In genomic region chrX:130028196-130028595, GRCh38 we compare ENCODE assay signal across 7 cellular contexts. TPM values are rescaled to one million over a fixed set of nuclear protein-coding genes. Genes with fewer than 3 reads are reported as not detected.
DNase-seq lines count a peak whose midpoint lies in the region; ATAC-seq, FAIRE-seq and TF ChIP-seq lines count a peak whose summit lies in the region.

No MANE protein-coding gene starts in this region.

- H3K9me3 Mint-ChIP-seq in activated T-helper 1 cell treated with anti-CD3 and anti-CD28 coated beads, Interleukin-12 subunit alpha, Interleukin-12 subunit beta, Interleukin-2, Interleukin-4 antibody, amounts not matched to agents 30 ng/mL and 10 ng/mL and 1 ng/mL, durations not matched to agents 14 hours and 24 hours and 36 hours: no peaks in the 10 kb centered on the region
- no peaks in the 10 kb centered on the region for H3K9me3 Mint-ChIP-seq in glutamatergic neuron (ENCODE audit: unreplicated experiment)

- peaks cover 17% of the 10 kb centered on the region for H3K36me3 Mint-ChIP-seq in activated T-helper 1 cell treated with anti-CD3 and anti-CD28 coated beads, Interleukin-12 subunit alpha, Interleukin-12 subunit beta, Interleukin-2, Interleukin-4 antibody, amounts not matched to agents 30 ng/mL and 10 ng/mL and 1 ng/mL, durations not matched to agents 14 hours and 24 hours and 36 hours (ENCODE audit: low read depth)
- no peaks in the 10 kb centered on the region for H3K36me3 Mint-ChIP-seq in glutamatergic neuron (ENCODE audit: unreplicated experiment)

- no peak overlapping the region for H3K27ac ChIP-seq in small intestine (ENCODE audit: low read depth in 1 of 2, low read length in 1 of 2)

- peaks cover 0 to 3% of the 10 kb centered on the region in 2 donors for H3K27me3 ChIP-seq in small intestine (ENCODE audit: control insufficient read depth in 2 of 2, insufficient read depth in 2 of 2, low read length in 2 of 2)

- no peak for DNase-seq in GM12891 (ENCODE audit: insufficient read length, low spot score)
- peak; percentile 19 for DNase-seq in NOMO-1 treated with DMSO at 0.1 percent for 48 hours (lab: John Stamatoyannopoulos, UW; ENCODE audit: unreplicated experiment)
- peak; percentile 1 for DNase-seq in activated T-helper 1 cell treated with anti-CD3 and anti-CD28 coated beads, Interleukin-12 subunit alpha, Interleukin-12 subunit beta, Interleukin-2, Interleukin-4 antibody, amounts not matched to agents 30 ng/mL and 10 ng/mL and 1 ng/mL, durations not matched to agents 14 hours and 24 hours and 36 hours (ENCODE audit: low spot score)
- DNase-seq in glutamatergic neuron: peak; percentile 54
- DNase-seq in small intestine: peak; percentile 22

- no peaks in the 10 kb centered on the region for H3K4me1 ChIP-seq in small intestine (ENCODE audit: control insufficient read depth in 2 of 2, insufficient read depth in 1 of 2, low read depth in 1 of 2, low read length in 1 of 2)

- intact Hi-C loops in activated T-helper 1 cell treated with anti-CD3 and anti-CD28 coated beads, Interleukin-12 subunit alpha, Interleukin-12 subunit beta, Interleukin-2, Interleukin-4 antibody, amounts not matched to agents 30 ng/mL and 10 ng/mL and 1 ng/mL, durations not matched to agents 14 hours and 24 hours and 36 hours (cut with micrococcal nuclease): loop anchor here (1.0 kb wide), 3 partner anchors 46 to 421 kb away; partner anchors contain the start of gene BCORL1

- H3K4me1 Mint-ChIP-seq in activated T-helper 1 cell treated with anti-CD3 and anti-CD28 coated beads, Interleukin-12 subunit alpha, Interleukin-12 subunit beta, Interleukin-2, Interleukin-4 antibody, amounts not matched to agents 30 ng/mL and 10 ng/mL and 1 ng/mL, durations not matched to agents 14 hours and 24 hours and 36 hours (ENCODE audit: low read depth): peaks cover 14% of the 10 kb centered on the region
- no peaks in the 10 kb centered on the region for H3K4me1 Mint-ChIP-seq in glutamatergic neuron (ENCODE audit: low read depth, unreplicated experiment)

- H3K9me3 ChIP-seq in small intestine (ENCODE audit: control insufficient read depth, low read depth): no peaks in the 10 kb centered on the region

- 44 to 64% (median 51%) methylated on average over 5 of the region's 5 CpGs for WGBS in small intestine, 3 donors

- H3K27ac Mint-ChIP-seq in activated T-helper 1 cell treated with anti-CD3 and anti-CD28 coated beads, Interleukin-12 subunit alpha, Interleukin-12 subunit beta, Interleukin-2, Interleukin-4 antibody, amounts not matched to agents 30 ng/mL and 10 ng/mL and 1 ng/mL, durations not matched to agents 14 hours and 24 hours and 36 hours: peak overlapping the region; percentile 18
- no peak overlapping the region for H3K27ac Mint-ChIP-seq in glutamatergic neuron (ENCODE audit: unreplicated experiment)

- no peak for TF ChIP-seq POLR2A in GM12891 (IDR thresholded peaks at IDR 0.05; ENCODE audit: low read depth, low read length)

- no peaks in the 10 kb centered on the region for H3K27me3 Mint-ChIP-seq in activated T-helper 1 cell treated with anti-CD3 and anti-CD28 coated beads, Interleukin-12 subunit alpha, Interleukin-12 subunit beta, Interleukin-2, Interleukin-4 antibody, amounts not matched to agents 30 ng/mL and 10 ng/mL and 1 ng/mL, durations not matched to agents 14 hours and 24 hours and 36 hours (ENCODE audit: insufficient read depth)
- no peaks in the 10 kb centered on the region for H3K27me3 Mint-ChIP-seq in glutamatergic neuron (ENCODE audit: unreplicated experiment)

- TF ChIP-seq CTCF in glutamatergic neuron (IDR thresholded peaks at IDR 0.05; ENCODE audit: partially characterized antibody, unreplicated experiment): peak; percentile 57

- FAIRE-seq in GM12891 (lab: Jason Lieb, UNC) (peak; percentile 33), small intestine (lab: Jason Lieb, UNC) (no peak)

- no peak overlapping the region for H3K4me3 Mint-ChIP-seq in activated T-helper 1 cell treated with anti-CD3 and anti-CD28 coated beads, Interleukin-12 subunit alpha, Interleukin-12 subunit beta, Interleukin-2, Interleukin-4 antibody, amounts not matched to agents 30 ng/mL and 10 ng/mL and 1 ng/mL, durations not matched to agents 14 hours and 24 hours and 36 hours
- H3K4me3 Mint-ChIP-seq in glutamatergic neuron (ENCODE audit: unreplicated experiment): no peak overlapping the region

- H3K4me3 ChIP-seq in small intestine (ENCODE audit: low read depth in 1 of 2, low read length in 2 of 2): no peak overlapping the region

- peaks cover 0 to 2% of the 10 kb centered on the region in 2 donors for H3K36me3 ChIP-seq in small intestine (ENCODE audit: control insufficient read depth in 2 of 2, insufficient read depth in 2 of 2, low read length in 2 of 2)

- ATAC-seq in GM18861 (IDR thresholded peaks at IDR 0.05; ENCODE audit: unreplicated experiment) (no peak), GM18907 (IDR thresholded peaks at IDR 0.05; ENCODE audit: unreplicated experiment) (no peak)

TF ChIP-seq in GM12891, 5 proteins besides CTCF, POLR2A, EP300 and RAD21:
- TF ChIP-seq POLR2AphosphoS5 (IDR thresholded peaks at IDR 0.05; ENCODE audit: low read depth, low read length) (no peak), TAF1 (IDR thresholded peaks at IDR 0.05; ENCODE audit: low read depth, low read length) (no peak), PAX5 (IDR thresholded peaks at IDR 0.05; ENCODE audit: insufficient read depth, low read length, severe bottlenecking) (no peak)

RNA-seq across cellular contexts. Expression of gene BCORL1, which starts 45.8 kb away (rescaled TPM):
- 1.8 TPM for polyA plus RNA-seq in GM12891 (2012; ENCODE audit: low read depth, missing spikeins)
- 8.8 and 9.3 TPM in 2 replicates for total RNA-seq in activated T-helper 1 cell treated with anti-CD3 and anti-CD28 coated beads, Interleukin-12 subunit alpha, Interleukin-12 subunit beta, Interleukin-2, Interleukin-4 antibody, amounts not matched to agents 30 ng/mL and 10 ng/mL and 1 ng/mL, durations not matched to agents 14 hours and 24 hours and 36 hours
- total RNA-seq in glutamatergic neuron (ENCODE audit: unreplicated experiment): 14.7 TPM
- 1 to 10 TPM; 1.8 to 4.5 (median 1.9) TPM for polyA plus RNA-seq in small intestine
